13 cellular contexts compared by ENCODE assay signal in the genomic region with DNA sequence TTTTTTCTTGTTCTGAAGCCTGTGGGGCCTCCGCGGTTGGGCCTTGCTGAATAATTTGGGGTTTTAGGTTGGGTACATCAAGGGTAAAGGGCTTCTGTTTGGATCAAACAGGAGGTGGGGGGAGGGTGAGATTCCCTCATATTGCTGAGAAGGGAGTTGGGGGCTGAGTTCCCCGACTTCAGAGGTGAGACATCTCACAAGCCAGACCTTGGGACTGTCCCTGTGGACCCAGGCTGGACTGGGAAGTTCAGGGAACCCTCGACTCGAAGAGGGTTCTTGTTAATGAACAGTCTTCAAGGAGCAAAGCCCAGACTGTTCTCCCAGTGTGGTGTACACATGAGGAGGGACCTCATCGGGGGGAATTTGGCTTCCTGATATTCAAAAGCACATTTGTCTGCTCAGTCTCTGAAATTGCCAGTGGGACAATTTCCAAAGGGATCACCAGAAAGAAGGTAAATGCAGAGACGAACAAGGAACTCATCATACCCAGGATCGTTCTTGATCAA.
"Had no signal": no experiment of that assay in that cellular context is flagged by ENCODE, and none has a peak within 500 bp of the region (broad histone marks: within the 10 kb centered on the region; RNA-seq: fewer than 3 reads in every experiment).

No MANE protein-coding gene starts in this region.

- H3K27me3 ChIP-seq: ascending aorta, hepatocyte had no signal

- DNase-seq: activated B cell treated with CpG ODN at 0.5 μM for 24 hours; activated CD4-positive, alpha-beta memory T cell treated with anti-CD3 and anti-CD28 coated beads for 36 hours; activated CD4-positive, alpha-beta T cell treated with anti-CD3 and anti-CD28 coated beads for 4 hours; activated naive CD4-positive, alpha-beta T cell treated with anti-CD3 and anti-CD28 coated beads, Interleukin-2, amount 50 U/mL, for 16 hours; activated T-cell treated with anti-CD3 and anti-CD28 coated beads, Interleukin-2, amount 50 U/mL, for 4 hours; cerebellar nuclear complex; effector memory CD4-positive, alpha-beta T cell; left colon; lower lobe of right lung; stimulated activated naive B cell treated with anti-CD40 and anti-IgM and Interleukin-4, amounts not matched to agents 10 μg/mL and 1 μg/mL and 100 μg/mL, for 72 hours; tibial artery had no signal

- H3K27ac ChIP-seq: ascending aorta, hepatocyte, lower lobe of right lung, tibial artery had no signal

- H3K4me3 ChIP-seq: ascending aorta, hepatocyte, lower lobe of right lung, tibial artery had no signal

- H3K36me3 ChIP-seq: ascending aorta, lower lobe of right lung, tibial artery had no signal
